13 cellular contexts compared by ENCODE assay signal in the genomic region with DNA sequence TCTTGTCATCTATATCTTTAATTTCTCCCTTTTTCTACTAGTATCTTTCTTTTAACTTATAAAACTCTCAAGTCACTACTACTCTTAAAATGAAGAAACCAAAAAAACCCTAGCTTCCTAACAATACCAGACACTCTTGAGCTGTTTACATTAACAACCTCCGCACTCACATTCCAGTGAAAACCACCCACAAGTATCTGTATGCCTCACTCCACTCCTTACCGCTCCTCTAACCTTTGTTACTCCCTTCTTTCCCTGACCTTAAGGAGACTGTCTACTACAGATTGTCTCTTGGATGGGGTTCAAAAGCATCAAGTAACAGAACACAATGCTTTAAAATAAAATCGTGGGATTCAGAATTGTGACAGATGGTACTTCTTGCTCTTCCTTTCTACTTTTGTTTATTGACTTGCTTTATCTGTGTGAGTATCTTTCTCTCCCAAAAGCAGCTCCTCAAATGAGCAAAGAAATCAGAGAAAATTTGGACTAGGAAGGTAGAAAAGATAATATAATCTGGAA.
DNase-seq lines count a peak whose midpoint lies in the region; ATAC-seq and TF ChIP-seq lines count a peak whose summit lies in the region.
"Had no signal": no experiment of that assay in that cellular context is flagged by ENCODE, and none has a peak within 500 bp of the region (broad histone marks: within the 10 kb centered on the region; RNA-seq: fewer than 3 reads in every experiment).

No MANE protein-coding gene starts in this region.

- H2AFZ ChIP-seq in H9 (ENCODE audit: low read length): no peak overlapping the region

- H3K79me2 ChIP-seq in H9 (ENCODE audit: insufficient read depth, low read length): no peaks in the 10 kb centered on the region

- H2BK120ac ChIP-seq in H9 (ENCODE audit: low read depth, low read length, poor library complexity, severe bottlenecking): no peak overlapping the region

- H3K56ac ChIP-seq in H9 (ENCODE audit: insufficient read length, low read depth, low read length): no peak overlapping the region

- H3K27me3 Mint-ChIP-seq in H9 (ENCODE audit: low read depth) (no peaks in the 10 kb centered on the region), T-helper 17 cell (no peaks in the 10 kb centered on the region)

- TF ChIP-seq CTCF in H9 (conservative IDR thresholded peaks at IDR 0.05) (no peak), fibroblast of the aortic adventitia (IDR thresholded peaks at IDR 0.05; ENCODE audit: insufficient read depth, low read length) (no peak), right lobe of liver (IDR thresholded peaks at IDR 0.05) (no peak)

- no peaks in the 10 kb centered on the region for H3K9me3 Mint-ChIP-seq in H9

- H3K14ac ChIP-seq in H9 (ENCODE audit: insufficient read depth, low read length): no peak overlapping the region

- DNase-seq in H9 (no peak), T-helper 17 cell (no peak), fibroblast of the aortic adventitia (ENCODE audit: low read depth) (peak; percentile 34), skeletal muscle cell (ENCODE audit: low read depth) (peak; percentile 93), NCI-H2107 treated with DMSO at 0.1 percent for 48 hours (lab: John Stamatoyannopoulos, UW; ENCODE audit: unreplicated experiment) (no peak), right lobe of liver (no peak)
- DNase-seq: activated CD4-positive, CD25-positive, alpha-beta regulatory T cell; H7; NCI-H187; NK-92 treated with Interleukin-12 subunit alpha and Interleukin-12 subunit beta, amount 100 ng/mL, for 24 hours; SJCRH30 had no signal

- no peaks in the 10 kb centered on the region for H3K9me3 ChIP-seq in H9 (ENCODE audit: control insufficient read depth, low read depth, low read length)
- H3K9me3 ChIP-seq in T-helper 17 cell (ENCODE audit: control insufficient read depth, low read length, poor library complexity, severe bottlenecking): no peaks in the 10 kb centered on the region
- no peaks in the 10 kb centered on the region for H3K9me3 ChIP-seq in right lobe of liver
- H3K9me3 ChIP-seq: prostate gland, SJCRH30 had no signal

- 0 out of 2 replicates have a peak, but pooled peaks cover 2% of the 10 kb centered on the region for H3K4me1 ChIP-seq in H9 (ENCODE audit: insufficient read depth, low read length)
- no peaks in the 10 kb centered on the region for H3K4me1 ChIP-seq in right lobe of liver
- H3K4me1 ChIP-seq: prostate gland, SJCRH30 had no signal

- no peak overlapping the region for H2BK12ac ChIP-seq in H9 (ENCODE audit: insufficient read length, low read depth, low read length)

- no peak overlapping the region for H2BK5ac ChIP-seq in H9 (ENCODE audit: insufficient read length, low read length)

- WGBS in H9 (ENCODE audit: extremely low coverage, insufficient read length, low lambda C conversion rate): 100% methylated on average over 1 of the region's 3 CpGs
- WGBS in right lobe of liver (ENCODE audit: insufficient coverage, low coverage, low lambda C conversion rate, missing lambda C conversion rate): 85% methylated on average over 3 of the region's 3 CpGs

- no peaks in the 10 kb centered on the region for H3K23me2 ChIP-seq in H9 (ENCODE audit: insufficient read length, low read depth, low read length, poor library complexity, severe bottlenecking)

- H3K36me3 ChIP-seq in right lobe of liver: peaks cover 0 to 21% (median 4%) of the 10 kb centered on the region in 4 donors
- H3K36me3 ChIP-seq: prostate gland had no signal

- H2AK5ac ChIP-seq in H9 (ENCODE audit: insufficient read length, low read length): no peak overlapping the region

- no peak overlapping the region for H2BK20ac ChIP-seq in H9 (ENCODE audit: low read depth, low read length, poor library complexity, severe bottlenecking)

- no peak overlapping the region for H4K5ac ChIP-seq in H9 (ENCODE audit: insufficient read length, low read depth, low read length)

- no peaks in the 10 kb centered on the region for H4K20me1 ChIP-seq in H9 (ENCODE audit: control insufficient read depth, insufficient read depth, insufficient read length)

- intact Hi-C loops in right lobe of liver (cut with DNase I): no loop called here

- no peak overlapping the region for H3K4me2 ChIP-seq in H9 (ENCODE audit: insufficient read depth, insufficient read length, low read length)

- no peak for ATAC-seq in T-helper 17 cell
- ATAC-seq in GM19395 (IDR thresholded peaks at IDR 0.05; ENCODE audit: unreplicated experiment): no peak
- ATAC-seq in right lobe of liver: no peak

- H4K91ac ChIP-seq in H9 (ENCODE audit: insufficient read length, low read depth, low read length): no peak overlapping the region

- H3K4me3 ChIP-seq in fibroblast of the aortic adventitia (ENCODE audit: low read depth, low read length) (no peak overlapping the region), skeletal muscle cell (ENCODE audit: low read depth, low read length) (no peak overlapping the region), right lobe of liver (no peak overlapping the region)
- H3K4me3 ChIP-seq: prostate gland, SJCRH30 had no signal

- no peaks in the 10 kb centered on the region for H3K27me3 ChIP-seq in H9 (ENCODE audit: insufficient read depth, low read length)
- no peaks in the 10 kb centered on the region for H3K27me3 ChIP-seq in right lobe of liver
- H3K27me3 ChIP-seq: SJCRH30 had no signal

- no peak overlapping the region for H3K9ac ChIP-seq in H9 (ENCODE audit: extremely low read depth, insufficient read length, low read length)

- no peak overlapping the region for H3K27ac ChIP-seq in H9 (ENCODE audit: insufficient read length, low read depth, low read length)
- H3K27ac ChIP-seq in right lobe of liver: no peak overlapping the region
- H3K27ac ChIP-seq: prostate gland, SJCRH30 had no signal

- no peak overlapping the region for H4K8ac ChIP-seq in H9 (replicated peaks; ENCODE audit: insufficient read length, low read depth, low read length)

- H3K4ac ChIP-seq in H9 (ENCODE audit: low read depth, low read length): no peak overlapping the region

- no peak overlapping the region for H2BK15ac ChIP-seq in H9 (ENCODE audit: low read depth, low read length)

- no peaks in the 10 kb centered on the region for H3K79me1 ChIP-seq in H9 (ENCODE audit: insufficient read depth, low read depth, low read length, poor library complexity, severe bottlenecking)

- H3K36me3 Mint-ChIP-seq in H9 (ENCODE audit: insufficient read depth in 1 of 3, low read depth in 3 of 3) (peaks cover 0 to 9% (median 0%) of the 10 kb centered on the region in 3 experiments; a peak in 3 of 7 replicates), T-helper 17 cell (ENCODE audit: low read depth) (peaks cover 18% of the 10 kb centered on the region)

- H3K4me3 Mint-ChIP-seq in H9: no peak overlapping the region
- H3K4me3 Mint-ChIP-seq in T-helper 17 cell: peak overlapping the region; percentile 64

- H3K4me1 Mint-ChIP-seq in H9 (peaks cover 0 to 4% of the 10 kb centered on the region in 2 experiments; a peak in 2 of 4 replicates), T-helper 17 cell (peaks cover 12% of the 10 kb centered on the region)

- TF ChIP-seq POLR2A in right lobe of liver (IDR thresholded peaks at IDR 0.05): no peak

- no peak overlapping the region for H3K18ac ChIP-seq in H9 (ENCODE audit: insufficient read length, low read depth, low read length)

- no peak overlapping the region for H3K23ac ChIP-seq in H9 (ENCODE audit: insufficient read length, low read depth, low read length)

- H3T11ph ChIP-seq in H9 (ENCODE audit: low read length): no peak overlapping the region

- H3K27ac Mint-ChIP-seq in H9: peak overlapping the region; percentile 3 to 74 (median 49); a peak in 6 of 7 replicates
- H3K27ac Mint-ChIP-seq in T-helper 17 cell: peak overlapping the region; percentile 27

Comparison
In these comparisons a context has a peak if more than half of its experiments do, and no peak if none do; other contexts are left out.
1. DNase-seq: peak in fibroblast of the aortic adventitia (single experiment) and skeletal muscle cell (single experiment); none in H9 (single experiment), T-helper 17 cell (0 of 3), NCI-H2107 treated with DMSO at 0.1 percent for 48 hours (single experiment) and right lobe of liver (0 of 3).